2 cellular contexts compared by ENCODE assay signal in genomic region chr6:50791900-50792508, GRCh38.
TF ChIP-seq lines count a peak whose summit lies in the region.

No MANE protein-coding gene starts in this region.

TF ChIP-seq in K562, 482 proteins besides CTCF, POLR2A, EP300 and RAD21 (continued from another document and continues in another):
- TF ChIP-seq TEAD4 (IDR thresholded peaks at IDR 0.05; ENCODE audit: low read length) (peak; percentile 31; the same call in 1 of the 2 replicates), TEAD4 (CRISPR knock-in tag; IDR thresholded peaks at IDR 0.05; ENCODE audit: borderline replicate concordance) (no peak), MEF2A (IDR thresholded peaks at IDR 0.05; ENCODE audit: control insufficient read depth, low read depth, low read length) (peak; percentile 2; the same call in 1 of the 2 replicates), ARNT (IDR thresholded peaks at IDR 0.05) (no peak), ETV1 (tag; conservative IDR thresholded peaks at IDR 0.05; ENCODE audit: low read depth) (peak; percentile 57; the same call in 1 of the 2 replicates), MGA (IDR thresholded peaks at IDR 0.05) (no peak), SMC3 (conservative IDR thresholded peaks at IDR 0.05; ENCODE audit: insufficient read depth, low read depth, low read length) (peak; percentile 64), CCNT2 (IDR thresholded peaks at IDR 0.05; ENCODE audit: borderline replicate concordance, extremely low read depth, insufficient read length, low read depth, low read length) (no peak), ZFP1 (CRISPR knock-in tag; IDR thresholded peaks at IDR 0.05) (no peak), KDM1A (IDR thresholded peaks at IDR 0.05) (no peak), MEF2D (tag; conservative IDR thresholded peaks at IDR 0.05; ENCODE audit: low read depth) (0 out of 2 replicates have a peak, but pooled peaks have one; percentile 20), BMI1 (IDR thresholded peaks at IDR 0.05; ENCODE audit: low read length) (no peak), ZBTB9 (CRISPR knock-in tag; IDR thresholded peaks at IDR 0.05) (no peak), CBX8 (IDR thresholded peaks at IDR 0.05; ENCODE audit: borderline replicate concordance, extremely low read depth, low read depth, low read length, poor library complexity, severe bottlenecking) (no peak), LARP7 (IDR thresholded peaks at IDR 0.05) (no peak), PTTG1 (tag; IDR thresholded peaks at IDR 0.05; ENCODE audit: low read depth) (peak; percentile 20; the same call in 1 of the 2 replicates), SPI1 (IDR thresholded peaks at IDR 0.05; ENCODE audit: borderline replicate concordance, low read depth, low read length) (peak; percentile 68)

TF ChIP-seq in liver, 16 proteins besides CTCF, POLR2A, EP300 and RAD21 (continued from another document):
- TF ChIP-seq REST (IDR thresholded peaks at IDR 0.05): no peak
- no peak for TF ChIP-seq TAF1 (conservative IDR thresholded peaks at IDR 0.05)
- TF ChIP-seq FOXA2 (IDR thresholded peaks at IDR 0.05): no peak
